Comparison of ENCODE assay signal across 22 cellular contexts in the genomic region with DNA sequence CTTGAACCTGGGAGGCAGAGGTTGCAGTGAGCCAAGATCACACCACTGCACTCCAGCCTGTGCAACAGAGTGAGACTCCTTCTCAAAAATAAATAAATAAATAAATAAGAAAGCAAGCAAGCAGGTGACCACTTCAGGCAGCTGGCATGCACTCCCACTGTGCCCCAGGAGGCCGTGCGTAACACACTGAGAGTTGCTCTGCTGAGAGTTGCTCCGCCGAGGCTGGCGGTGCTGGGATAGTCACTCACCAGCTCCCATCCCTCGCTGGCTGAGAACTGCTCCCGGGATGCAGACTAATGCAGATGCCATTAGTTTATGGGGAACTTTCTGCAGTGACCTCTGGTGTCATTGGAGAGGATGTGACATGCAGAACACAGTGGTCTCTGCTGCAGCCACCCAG.
A peak's percentile ranks its signal among the peaks of the same experiment; 100 is the strongest.
DNase-seq lines count a peak whose midpoint lies in the region; ATAC-seq, FAIRE-seq and TF ChIP-seq lines count a peak whose summit lies in the region.
"Had no signal": no experiment of that assay in that cellular context is flagged by ENCODE, and none has a peak within 500 bp of the region (broad histone marks: within the 10 kb centered on the region; RNA-seq: fewer than 3 reads in every experiment).

No MANE protein-coding gene starts in this region.

- TF ChIP-seq EP300 in K562 (IDR thresholded peaks at IDR 0.05; ENCODE audit: low read length) = no peak

- no TSS peak for BruUV-seq in K562 (replicated peaks; lab: Mats Ljungman, UMichigan)

- TF ChIP-seq CTCF in K562 (IDR thresholded peaks at IDR 0.05 in 2 of 3, conservative IDR thresholded peaks at IDR 0.05 in 1 of 3; ENCODE audit: insufficient read depth in 2 of 3, low read depth in 1 of 3, low read length in 3 of 3) (no peak), heart right ventricle (IDR thresholded peaks at IDR 0.05) (no peak)

- no peaks in the 10 kb centered on the region for H3K9me1 ChIP-seq in K562 (ENCODE audit: control insufficient read depth, insufficient read depth, low read length)

- 83% methylated on average over 7 of the region's 7 CpGs for WGBS in K562 (ENCODE audit: insufficient coverage, low coverage, missing lambda C conversion rate)
- WGBS in mesendoderm (ENCODE audit: extremely low coverage, insufficient coverage, low lambda C conversion rate) = no CpG with 5 or more reads among the region's 7 CpGs
- WGBS in heart right ventricle, 2 donors = 88 to 90% methylated on average over 7 of the region's 7 CpGs
- 90% methylated on average over 7 of the region's 7 CpGs for WGBS in mesenchymal stem cell

- H3K14ac ChIP-seq in mesenchymal stem cell (ENCODE audit: low read length in 2 of 2) = no peak overlapping the region

- TF ChIP-seq POLR2A in K562 (conservative IDR thresholded peaks at IDR 0.05) = no peak

- H4K20me1 ChIP-seq in K562 (replicated peaks; ENCODE audit: control insufficient read depth, insufficient read depth, low read length) = 0 out of 2 replicates have a peak, but pooled peaks cover 4% of the 10 kb centered on the region

- no peak overlapping the region for H4K5ac ChIP-seq in mesendoderm (ENCODE audit: low read length)

- no peak overlapping the region for H2AK5ac ChIP-seq in mesendoderm (ENCODE audit: low read length)
- H2AK5ac ChIP-seq in mesenchymal stem cell (ENCODE audit: low read length, severe bottlenecking) = no peak overlapping the region

- H3K4me2 ChIP-seq in K562 (ENCODE audit: insufficient read depth, low read length) (no peak overlapping the region), mesendoderm (ENCODE audit: low read length) (no peak overlapping the region), mesenchymal stem cell (ENCODE audit: low read length, poor library complexity, severe bottlenecking) (no peak overlapping the region)

- no peak overlapping the region for H2AFZ ChIP-seq in K562 (ENCODE audit: low read depth, low read length)
- no peak overlapping the region for H2AFZ ChIP-seq in mesenchymal stem cell (ENCODE audit: low read depth, low read length)

- H3K79me1 ChIP-seq in mesendoderm (ENCODE audit: low read length) = no peaks in the 10 kb centered on the region
- peaks cover 3% of the 10 kb centered on the region for H3K79me1 ChIP-seq in mesenchymal stem cell (replicated peaks; ENCODE audit: low read length, poor library complexity, severe bottlenecking)

- peaks cover 61% of the 10 kb centered on the region for H3K36me3 ChIP-seq in K562 (ENCODE audit: control insufficient read depth, insufficient read depth, low read length)
- H3K36me3 ChIP-seq in mesendoderm (ENCODE audit: control insufficient read depth, insufficient read depth, low read length) = peaks cover 4% of the 10 kb centered on the region
- H3K36me3 ChIP-seq in heart right ventricle = peaks cover 0 to 90% (median 0%) of the 10 kb centered on the region in 9 donors
- H3K36me3 ChIP-seq in mesenchymal stem cell (ENCODE audit: control insufficient read depth in 1 of 2, insufficient read depth in 2 of 2, low read depth in 1 of 2, low read length in 2 of 2) = peaks cover 41 to 49% of the 10 kb centered on the region in 2 experiments

- H3K27me3 ChIP-seq in K562 (ENCODE audit: control insufficient read depth in 2 of 2, insufficient read depth in 2 of 2, low read length in 2 of 2) (no peaks in the 10 kb centered on the region), mesendoderm (ENCODE audit: insufficient read depth, low read length, poor library complexity) (no peaks in the 10 kb centered on the region), heart right ventricle (no peaks in the 10 kb centered on the region), mesenchymal stem cell (ENCODE audit: control insufficient read depth in 1 of 2, insufficient read depth in 1 of 2, low read length in 2 of 2) (no peaks in the 10 kb centered on the region)
- H3K27me3 ChIP-seq: SJSA1 had no signal

- no peak overlapping the region for H3K23ac ChIP-seq in mesendoderm (ENCODE audit: low read length)
- no peak overlapping the region for H3K23ac ChIP-seq in mesenchymal stem cell (ENCODE audit: low read length in 2 of 2)

- H3K4ac ChIP-seq in mesendoderm (ENCODE audit: low read depth, low read length) = no peak overlapping the region
- H3K4ac ChIP-seq in mesenchymal stem cell (ENCODE audit: low read depth in 1 of 2, low read length in 2 of 2) = no peak overlapping the region

- H3K79me2 ChIP-seq in K562 (ENCODE audit: control insufficient read depth, insufficient read depth, low read length) (no peaks in the 10 kb centered on the region), mesendoderm (ENCODE audit: control insufficient read depth, insufficient read depth, low read length) (no peaks in the 10 kb centered on the region)

- H3K4me3 ChIP-seq in K562 (no peak overlapping the region), mesendoderm (ENCODE audit: low read length) (no peak overlapping the region), heart right ventricle (no peak overlapping the region), mesenchymal stem cell (ENCODE audit: insufficient read depth in 1 of 2, low read depth in 1 of 2, low read length in 2 of 2) (no peak overlapping the region)
- H3K4me3 ChIP-seq: HAP-1, SJSA1 had no signal

- H2BK5ac ChIP-seq in mesendoderm (ENCODE audit: low read length) = no peak overlapping the region
- no peak overlapping the region for H2BK5ac ChIP-seq in mesenchymal stem cell (ENCODE audit: low read depth, low read length, poor library complexity, severe bottlenecking)

- no peak overlapping the region for H4K91ac ChIP-seq in mesenchymal stem cell (ENCODE audit: low read length)

- H3K9me3 ChIP-seq in K562 (replicated peaks; ENCODE audit: control insufficient read depth, insufficient read depth, low read depth, low read length) (no peaks in the 10 kb centered on the region), heart right ventricle (no peaks in the 10 kb centered on the region), mesenchymal stem cell (ENCODE audit: control insufficient read depth, low read length) (no peaks in the 10 kb centered on the region)
- H3K9me3 ChIP-seq: HAP-1, SJSA1 had no signal

- FAIRE-seq in HTR-8/SVneo (lab: Jason Lieb, UNC) (peak; percentile 83), K562 (lab: Jason Lieb, UNC) (no peak)
- FAIRE-seq: RCC 7860 had no signal

- no peak overlapping the region for H3K18ac ChIP-seq in mesendoderm (ENCODE audit: low read length)
- no peak overlapping the region for H3K18ac ChIP-seq in mesenchymal stem cell (ENCODE audit: low read depth in 1 of 2, low read length in 2 of 2)

- H2BK12ac ChIP-seq in mesenchymal stem cell (ENCODE audit: low read length in 2 of 2) = no peak overlapping the region

- intact Hi-C loops in K562 (cut with micrococcal nuclease) = no loop called here
- intact Hi-C loops in heart right ventricle (cut with DNase I) = no loop called here

- POLR2A ChIA-PET in K562 (lab: Yijun Ruan, JAX) = interaction anchor here (1.5 kb wide), 1 partner anchor 17 kb away, joined by 3 read pairs; no protein-coding TSS in a partner anchor

- H2BK15ac ChIP-seq in mesendoderm (replicated peaks; ENCODE audit: low read depth) (no peak overlapping the region), mesenchymal stem cell (ENCODE audit: low read depth, poor library complexity, severe bottlenecking) (no peak overlapping the region)

- peak; percentile 19 for DNase-seq in NCI-H1436 (lab: John Stamatoyannopoulos, UW)
- DNase-seq in NCI-H1436 treated with DMSO at 0.1 percent for 48 hours (lab: John Stamatoyannopoulos, UW) = no peak
- no peak for DNase-seq in HTR-8/SVneo (ENCODE audit: insufficient read length, low spot score)
- DNase-seq in K562 (ENCODE audit: extremely low read depth in 1 of 4, low spot score in 3 of 4) = no peak
- peak; percentile 40 for DNase-seq in mesendoderm
- no peak for DNase-seq in heart right ventricle
- no peak for DNase-seq in AML-193 (lab: John Stamatoyannopoulos, UW)
- no peak for DNase-seq in mesenchymal stem cell
- DNase-seq: Calu3; CD8-positive, alpha-beta memory T cell; DMS53; Karpas-422; MV-4-11; NCI-H1105 treated with DMSO at 0.1 percent for 48 hours; NCI-H187 treated with DMSO at 0.1 percent for 48 hours; NCI-H2171; NCI-H446; NCI-H526 had no signal

- no peak overlapping the region for H4K8ac ChIP-seq in mesendoderm (ENCODE audit: low read depth, low read length)
- no peak overlapping the region for H4K8ac ChIP-seq in mesenchymal stem cell (ENCODE audit: low read length)

- CTCF ChIA-PET in K562 (lab: Yijun Ruan, JAX; ENCODE audit: low intra/inter-chr PET ratio) = interaction anchor here (0.5 kb wide), 1 partner anchor 270 kb away, joined by 4 read pairs; no protein-coding TSS in a partner anchor

- no peak; the same call in 2 of the 3 replicates for ATAC-seq in K562
- ATAC-seq in heart right ventricle = no peak

- H2BK120ac ChIP-seq in mesendoderm (ENCODE audit: low read depth, low read length) (no peak overlapping the region), mesenchymal stem cell (ENCODE audit: low read depth, low read length) (no peak overlapping the region)

- in situ Hi-C loops in K562 (cut with MboI) = no loop called here

- H3K4me1 ChIP-seq in K562 (replicated peaks in 1 of 2; ENCODE audit: control insufficient read depth in 2 of 2, insufficient read depth in 2 of 2, low read length in 2 of 2) = peaks cover 0 to 5% of the 10 kb centered on the region in 2 experiments; a peak in 1 of 5 replicates
- H3K4me1 ChIP-seq in mesendoderm (ENCODE audit: control insufficient read depth, low read depth, low read length) = no peaks in the 10 kb centered on the region
- H3K4me1 ChIP-seq in heart right ventricle = peaks cover 0 to 13% (median 9%) of the 10 kb centered on the region in 9 donors
- peaks cover 6% of the 10 kb centered on the region for H3K4me1 ChIP-seq in mesenchymal stem cell (ENCODE audit: control insufficient read depth, insufficient read depth, low read depth, low read length)
- H3K4me1 ChIP-seq: HAP-1 had no signal

- no peak for TF ChIP-seq RAD21 in K562 (CRISPR knock-in tag; conservative IDR thresholded peaks at IDR 0.05 in 1 of 2, IDR thresholded peaks at IDR 0.05 in 1 of 2)

- no peak overlapping the region for H3K56ac ChIP-seq in mesendoderm (ENCODE audit: low read length)

- H3K9ac ChIP-seq in K562 (ENCODE audit: insufficient read depth in 1 of 2, low read depth in 2 of 2, low read length in 2 of 2) (no peak overlapping the region), mesendoderm (ENCODE audit: low read length) (no peak overlapping the region), mesenchymal stem cell (ENCODE audit: low read length) (no peak overlapping the region)

- no peak overlapping the region for H3K27ac ChIP-seq in K562 (ENCODE audit: extremely low read depth, low read depth, low read length)
- no peak overlapping the region for H3K27ac ChIP-seq in mesendoderm (ENCODE audit: low read depth, low read length)
- no peak overlapping the region for H3K27ac ChIP-seq in heart right ventricle
- H3K27ac ChIP-seq in mesenchymal stem cell (ENCODE audit: low read length, poor library complexity, severe bottlenecking) = no peak overlapping the region
- H3K27ac ChIP-seq: C4-2B, SJSA1 had no signal

TF ChIP-seq in K562, 482 proteins besides CTCF, POLR2A, EP300 and RAD21 (continues in another document):
- TF ChIP-seq, protein P1, sequence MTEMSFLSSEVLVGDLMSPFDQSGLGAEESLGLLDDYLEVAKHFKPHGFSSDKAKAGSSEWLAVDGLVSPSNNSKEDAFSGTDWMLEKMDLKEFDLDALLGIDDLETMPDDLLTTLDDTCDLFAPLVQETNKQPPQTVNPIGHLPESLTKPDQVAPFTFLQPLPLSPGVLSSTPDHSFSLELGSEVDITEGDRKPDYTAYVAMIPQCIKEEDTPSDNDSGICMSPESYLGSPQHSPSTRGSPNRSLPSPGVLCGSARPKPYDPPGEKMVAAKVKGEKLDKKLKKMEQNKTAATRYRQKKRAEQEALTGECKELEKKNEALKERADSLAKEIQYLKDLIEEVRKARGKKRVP (CRISPR knock-in tag; IDR thresholded peaks at IDR 0.05) = no peak

Comparison
In these comparisons a context has a peak if more than half of its experiments do, and no peak if none do; other contexts are left out.
1. DNase-seq: peak in NCI-H1436 (single experiment) and mesendoderm (single experiment); none in NCI-H1436 treated with DMSO at 0.1 percent for 48 hours (single experiment), HTR-8/SVneo (single experiment), K562 (0 of 4), heart right ventricle (0 of 2), AML-193 (0 of 2) and mesenchymal stem cell (single experiment).